ENCODE assay signal across 10 cellular contexts in the genomic region with DNA sequence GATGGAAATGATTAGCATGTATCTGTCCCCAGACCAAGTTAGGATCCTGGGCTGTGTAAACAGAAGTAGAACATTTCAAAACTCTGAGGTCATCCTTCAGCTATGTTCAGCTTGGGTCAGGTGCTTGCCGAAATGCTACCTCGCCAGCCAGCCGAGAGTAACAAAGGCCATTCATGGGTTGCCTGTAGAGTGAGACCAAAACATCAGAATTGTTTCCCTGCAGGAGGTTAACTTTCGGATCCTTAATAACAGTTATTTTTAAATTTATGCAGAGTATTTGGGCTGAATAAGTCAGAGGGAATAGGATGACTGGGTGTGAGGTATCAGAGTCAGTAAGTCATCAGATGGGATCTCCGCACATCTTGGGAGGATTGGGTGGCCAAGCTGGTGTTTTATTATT. TPM values are rescaled to one million over a fixed set of nuclear protein-coding genes. Genes with fewer than 3 reads are reported as not detected.
A peak's percentile ranks its signal among the peaks of the same experiment; 100 is the strongest.
DNase-seq lines count a peak whose midpoint lies in the region; ATAC-seq, FAIRE-seq and TF ChIP-seq lines count a peak whose summit lies in the region.
"Had no signal": no experiment of that assay in that cellular context is flagged by ENCODE, and none has a peak within 500 bp of the region (broad histone marks: within the 10 kb centered on the region; RNA-seq: fewer than 3 reads in every experiment).

No MANE protein-coding gene starts in this region.

- no peaks in the 10 kb centered on the region; the same call in 1 of the 2 replicates for H4K20me1 ChIP-seq in HepG2 (ENCODE audit: insufficient read depth, low read length)

- H3K4me3 ChIP-seq in HUES64 (ENCODE audit: low read length) (peak overlapping the region; percentile 9), HepG2 (replicated peaks in 1 of 3; ENCODE audit: insufficient read depth in 1 of 3, low read depth in 2 of 3, low read length in 3 of 3) (no peak overlapping the region), coronary artery (no peak overlapping the region)
- H3K4me3 ChIP-seq: tibial artery had no signal

- BruUV-seq in HepG2 (replicated peaks; lab: Mats Ljungman, UMichigan): no TSS peak

- H3K4me1 ChIP-seq in HUES64 (ENCODE audit: insufficient read depth, low read length) (peaks cover 50% of the 10 kb centered on the region), HepG2 (ENCODE audit: insufficient read depth, low read length) (peaks cover 52% of the 10 kb centered on the region)
- H3K4me1 ChIP-seq: tibial artery had no signal

- TF ChIP-seq POLR2A in HepG2 (IDR thresholded peaks at IDR 0.05; ENCODE audit: insufficient read depth in 1 of 2, low read depth in 2 of 2, low read length in 2 of 2): no peak

- peaks cover 7% of the 10 kb centered on the region for H3K79me2 ChIP-seq in HepG2 (ENCODE audit: insufficient read depth, low read length)

- no peak for TF ChIP-seq RAD21 in HepG2 (CRISPR knock-in tag; IDR thresholded peaks at IDR 0.05)

- in situ Hi-C loops in Caki2 (cut with HindIII; ENCODE audit: low pct_unique_long_range_greater_than_20kb, low sequenced_read_pairs) (no loop called here), HepG2 (cut with HindIII; ENCODE audit: extremely low pct_ligation_motif_present, low pct_unique_long_range_greater_than_20kb) (no loop called here)

- 0 out of 3 replicates have a peak, but pooled peaks have one; percentile 14 for ATAC-seq in HepG2
- no peak for ATAC-seq in HG03520 (IDR thresholded peaks at IDR 0.05; ENCODE audit: unreplicated experiment)
- no peak for ATAC-seq in GM21367 (IDR thresholded peaks at IDR 0.05; ENCODE audit: unreplicated experiment)

- TF ChIP-seq EP300 in HepG2 (IDR thresholded peaks at IDR 0.05; ENCODE audit: low read depth in 2 of 2, low read length in 2 of 2) (no peak), HepG2 (CRISPR knock-in tag; IDR thresholded peaks at IDR 0.05; ENCODE audit: borderline replicate concordance) (no peak)

- DNase-seq in Caki2 (ENCODE audit: low read depth) (peak; percentile 78), dermis microvascular lymphatic vessel endothelial cell (ENCODE audit: low read depth in 2 of 2) (peak; percentile 51 to 87), HepG2 (ENCODE audit: low spot score) (peak; percentile 42), NCI-H2029 treated with DMSO at 0.1 percent for 48 hours (lab: John Stamatoyannopoulos, UW) (no peak), coronary artery (ENCODE audit: low spot score) (no peak)
- DNase-seq: activated CD4-positive, alpha-beta memory T cell treated with anti-CD3 and anti-CD28 coated beads for 36 hours; tibial artery had no signal

- TF ChIP-seq CTCF in HepG2 (CRISPR knock-in tag; IDR thresholded peaks at IDR 0.05): no peak
- TF ChIP-seq CTCF in coronary artery (IDR thresholded peaks at IDR 0.05): no peak

- H2AFZ ChIP-seq in HepG2 (ENCODE audit: low read length): no peak overlapping the region

- no peak for FAIRE-seq in HepG2 (lab: Jason Lieb, UNC)

- no peaks in the 10 kb centered on the region for H3K36me3 ChIP-seq in HUES64 (ENCODE audit: insufficient read depth, low read length)
- H3K36me3 ChIP-seq in HepG2 (replicated peaks in 1 of 2; ENCODE audit: control insufficient read depth in 1 of 2, insufficient read depth in 2 of 2, low read length in 2 of 2): peaks cover 6 to 48% of the 10 kb centered on the region in 2 experiments

- CTCF ChIA-PET in HepG2 (lab: Yijun Ruan, JAX; ENCODE audit: low intra/inter-chr PET ratio, low total read pairs): no interaction called here

- H3K27ac ChIP-seq in HUES64 (ENCODE audit: low read depth, low read length) (peak overlapping the region; percentile 86; the same call in 1 of the 2 replicates), HepG2 (ENCODE audit: extremely low read length, insufficient read depth, low read length) (no peak overlapping the region), coronary artery (no peak overlapping the region)
- H3K27ac ChIP-seq: tibial artery had no signal

- 8% methylated on average over 5 of the region's 5 CpGs for WGBS in HUES64
- 89% methylated on average over 5 of the region's 5 CpGs for WGBS in HepG2 (ENCODE audit: low lambda C conversion rate)

- intact Hi-C loops in HepG2 (cut with micrococcal nuclease; ENCODE audit: unreplicated experiment): loop anchor here (2.0 kb wide), 1 partner anchor 32 kb away; no protein-coding TSS in a partner anchor

- H3K4me2 ChIP-seq in HepG2 (ENCODE audit: low read depth, low read length): no peak overlapping the region

- H3K27me3 ChIP-seq in HUES64 (ENCODE audit: insufficient read depth, low read length): peaks cover 49% of the 10 kb centered on the region
- H3K27me3 ChIP-seq in HepG2 (ENCODE audit: control insufficient read depth in 1 of 2, insufficient read depth in 2 of 2, low read length in 2 of 2): no peaks in the 10 kb centered on the region
- H3K27me3 ChIP-seq: tibial artery had no signal

- H3K9me3 ChIP-seq in HUES64 (ENCODE audit: insufficient read depth, low read depth, low read length) (no peaks in the 10 kb centered on the region), HepG2 (ENCODE audit: low read length) (no peaks in the 10 kb centered on the region)
- H3K9me3 ChIP-seq: tibial artery had no signal

- POLR2A ChIA-PET in HepG2 (lab: Yijun Ruan, JAX): interaction anchor here (0.7 kb wide), 1 partner anchor 31 kb away, joined by 3 read pairs; no protein-coding TSS in a partner anchor

- no peak overlapping the region for H3K9ac ChIP-seq in HUES64 (ENCODE audit: low read depth, low read length)
- H3K9ac ChIP-seq in HepG2 (ENCODE audit: insufficient read depth, low read depth, low read length): no peak overlapping the region

TF ChIP-seq in HepG2, 621 proteins besides CTCF, POLR2A, EP300 and RAD21:
- TF ChIP-seq JUND (CRISPR knock-in tag; IDR thresholded peaks at IDR 0.05): 0 out of 2 replicates have a peak, but pooled peaks have one; percentile 28
- TF ChIP-seq, protein P1, sequence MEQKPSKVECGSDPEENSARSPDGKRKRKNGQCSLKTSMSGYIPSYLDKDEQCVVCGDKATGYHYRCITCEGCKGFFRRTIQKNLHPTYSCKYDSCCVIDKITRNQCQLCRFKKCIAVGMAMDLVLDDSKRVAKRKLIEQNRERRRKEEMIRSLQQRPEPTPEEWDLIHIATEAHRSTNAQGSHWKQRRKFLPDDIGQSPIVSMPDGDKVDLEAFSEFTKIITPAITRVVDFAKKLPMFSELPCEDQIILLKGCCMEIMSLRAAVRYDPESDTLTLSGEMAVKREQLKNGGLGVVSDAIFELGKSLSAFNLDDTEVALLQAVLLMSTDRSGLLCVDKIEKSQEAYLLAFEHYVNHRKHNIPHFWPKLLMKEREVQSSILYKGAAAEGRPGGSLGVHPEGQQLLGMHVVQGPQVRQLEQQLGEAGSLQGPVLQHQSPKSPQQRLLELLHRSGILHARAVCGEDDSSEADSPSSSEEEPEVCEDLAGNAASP (CRISPR knock-in tag; IDR thresholded peaks at IDR 0.05; ENCODE audit: borderline replicate concordance): no peak
- peak; percentile 36; the same call in 1 of the 2 replicates for TF ChIP-seq FOSL2 (CRISPR knock-in tag; IDR thresholded peaks at IDR 0.05)
- TF ChIP-seq RBFOX2 (IDR thresholded peaks at IDR 0.05; ENCODE audit: low read depth, low read length): no peak
- 0 out of 2 replicates have a peak, but pooled peaks have one; percentile 32 for TF ChIP-seq JUN (CRISPR knock-in tag; IDR thresholded peaks at IDR 0.05)
- TF ChIP-seq, protein P2, sequence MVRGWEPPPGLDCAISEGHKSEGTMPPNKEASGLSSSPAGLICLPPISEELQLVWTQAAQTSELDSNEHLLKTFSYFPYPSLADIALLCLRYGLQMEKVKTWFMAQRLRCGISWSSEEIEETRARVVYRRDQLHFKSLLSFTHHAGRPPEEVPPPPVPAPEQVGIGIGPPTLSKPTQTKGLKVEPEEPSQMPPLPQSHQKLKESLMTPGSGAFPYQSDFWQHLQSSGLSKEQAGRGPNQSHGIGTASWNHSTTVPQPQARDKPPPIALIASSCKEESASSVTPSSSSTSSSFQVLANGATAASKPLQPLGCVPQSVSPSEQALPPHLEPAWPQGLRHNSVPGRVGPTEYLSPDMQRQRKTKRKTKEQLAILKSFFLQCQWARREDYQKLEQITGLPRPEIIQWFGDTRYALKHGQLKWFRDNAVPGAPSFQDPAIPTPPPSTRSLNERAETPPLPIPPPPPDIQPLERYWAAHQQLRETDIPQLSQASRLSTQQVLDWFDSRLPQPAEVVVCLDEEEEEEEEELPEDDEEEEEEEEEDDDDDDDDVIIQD (CRISPR knock-in tag; IDR thresholded peaks at IDR 0.05; ENCODE audit: low read depth): 0 out of 2 replicates have a peak, but pooled peaks have one; percentile 33
- TF ChIP-seq, protein P3, sequence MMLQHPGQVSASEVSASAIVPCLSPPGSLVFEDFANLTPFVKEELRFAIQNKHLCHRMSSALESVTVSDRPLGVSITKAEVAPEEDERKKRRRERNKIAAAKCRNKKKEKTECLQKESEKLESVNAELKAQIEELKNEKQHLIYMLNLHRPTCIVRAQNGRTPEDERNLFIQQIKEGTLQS (CRISPR knock-in tag; IDR thresholded peaks at IDR 0.05): peak; percentile 79; the same call in 1 of the 2 replicates

RNA-seq across cellular contexts. Expression of a gene that starts 35.6 kb away (rescaled TPM):
- 98.0 and 109 TPM in 2 replicates for total RNA-seq in Caki2 (2014; rRNA removed; shearing (Covaris generic); ENCODE audit: low replicate concordance)
- polyA plus RNA-seq in HUES64 (2013, experiment 1 of 2): 21.1 TPM
- 19.8 TPM for polyA plus RNA-seq in HUES64 (2013, experiment 2 of 2)
- total RNA-seq in dermis microvascular lymphatic vessel endothelial cell: 193 and 220 TPM in 2 replicates
- 72.7 and 82.7 TPM in 2 replicates for total RNA-seq in HepG2 (2016; rRNA removed; fragmentation: Illumina TruSeq; extraction: Trizol)
- total RNA-seq in HepG2 (2016; cell fraction: cytosol; rRNA removed; fragmentation: Illumina TruSeq; extraction: Trizol; ENCODE audit: low read depth): 80.8 and 81.2 TPM in 2 replicates
- total RNA-seq in HepG2 (2016; cell fraction: insoluble cytoplasmic fraction; rRNA removed; fragmentation: Illumina TruSeq; extraction: Trizol): 71.5 and 84.1 TPM in 2 replicates
- total RNA-seq in HepG2 (2016; cell fraction: membrane; rRNA removed; fragmentation: Illumina TruSeq; extraction: Trizol): 118 and 120 TPM in 2 replicates
- 54.8 and 63.5 TPM in 2 replicates for total RNA-seq in HepG2 (2016; cell fraction: nucleus; rRNA removed; fragmentation: Illumina TruSeq; extraction: Trizol)
- 128 and 139 TPM in 2 replicates for polyA plus RNA-seq in HepG2 (2011; rRNA removed)
- polyA plus RNA-seq in HepG2 (2011; cell fraction: cytosol; rRNA removed): 66.6 and 86.5 TPM in 2 replicates
- 178 and 185 TPM in 2 replicates for polyA plus RNA-seq in HepG2 (2011; cell fraction: nucleus; rRNA removed)
- polyA plus RNA-seq in HepG2 (2012): 102 and 128 TPM in 2 replicates
- polyA plus RNA-seq in HepG2 (2016; cell fraction: cytosol; fragmentation: Illumina TruSeq; extraction: Trizol; ENCODE audit: low read depth): 90.2 and 93.3 TPM in 2 replicates
- 76.6 and 77.2 TPM in 2 replicates for polyA plus RNA-seq in HepG2 (2016; cell fraction: insoluble cytoplasmic fraction; fragmentation: Illumina TruSeq; extraction: Trizol; ENCODE audit: low read depth)
- 95.5 and 101 TPM in 2 replicates for polyA plus RNA-seq in HepG2 (2016; cell fraction: membrane; fragmentation: Illumina TruSeq; extraction: Trizol; ENCODE audit: low read depth)
- polyA plus RNA-seq in HepG2 (2016; cell fraction: nucleus; fragmentation: Illumina TruSeq; extraction: Trizol; ENCODE audit: insufficient read depth, low read depth): 98.5 and 106 TPM in 2 replicates
- 26.5 and 45.2 TPM in 2 replicates for polyA minus RNA-seq in HepG2 (2011; rRNA and poly(A)+ RNA removed; ENCODE audit: low replicate concordance)
- 34.7 and 39.1 TPM in 2 replicates for polyA minus RNA-seq in HepG2 (2011; cell fraction: cytosol; rRNA and poly(A)+ RNA removed)
- 119 and 126 TPM in 2 replicates for polyA minus RNA-seq in HepG2 (2011; cell fraction: nucleus; rRNA and poly(A)+ RNA removed)

Comparison
In these comparisons a context has a peak if more than half of its experiments do, and no peak if none do; other contexts are left out.
1. DNase-seq: peak in Caki2 (single experiment), dermis microvascular lymphatic vessel endothelial cell (2 of 2) and HepG2 (single experiment); none in NCI-H2029 treated with DMSO at 0.1 percent for 48 hours (single experiment) and coronary artery (single experiment).